Comparison of ENCODE assay signal across 10 cellular contexts in genomic region chr16:69951672-69952031, GRCh38. TPM values are rescaled to one million over a fixed set of nuclear protein-coding genes. Genes with fewer than 3 reads are reported as not detected.
DNase-seq lines count a peak whose midpoint lies in the region; ATAC-seq, FAIRE-seq and TF ChIP-seq lines count a peak whose summit lies in the region.
"Not testable (repeated sequence)": the region's sequence is repeated elsewhere in the genome, so short reads cannot be mapped to it uniquely, and the experiment has no call there.
"Had no signal": no experiment of that assay in that cellular context is flagged by ENCODE, and none has a peak within 500 bp of the region (broad histone marks: within the 10 kb centered on the region; RNA-seq: fewer than 3 reads in every experiment).

No MANE protein-coding gene starts in this region.

- H3K4me1 ChIP-seq in A549; foreskin keratinocyte; mucosa of descending colon (ENCODE audit: low read depth); neural progenitor cell; aorta (ENCODE audit: control insufficient read depth in 1 of 2, insufficient read depth in 2 of 2, low read length in 2 of 2): not testable (repeated sequence)

- not testable (repeated sequence) for H3K27me3 Mint-ChIP-seq in chondrocyte (ENCODE audit: low read depth); neural progenitor cell (ENCODE audit: insufficient read depth, low read depth); stimulated activated memory B cell treated with anti-CD40 and anti-IgM and Interleukin-4, amounts not matched to agents 10 μg/mL and 1 μg/mL and 100 μg/mL, for 72 hours

- H3K27me3 ChIP-seq in foreskin keratinocyte; neural progenitor cell; aorta (ENCODE audit: control insufficient read depth in 1 of 2, insufficient read depth in 2 of 2, low read length in 1 of 2): not testable (repeated sequence)

- not testable (repeated sequence) for H3K27ac Mint-ChIP-seq in chondrocyte (ENCODE audit: unreplicated experiment); neural progenitor cell; stimulated activated memory B cell treated with anti-CD40 and anti-IgM and Interleukin-4, amounts not matched to agents 10 μg/mL and 1 μg/mL and 100 μg/mL, for 72 hours

- FAIRE-seq in A549 (lab: Jason Lieb, UNC), result not testable (repeated sequence)

- H3K4me3 Mint-ChIP-seq in chondrocyte (ENCODE audit: unreplicated experiment); neural progenitor cell; stimulated activated memory B cell treated with anti-CD40 and anti-IgM and Interleukin-4, amounts not matched to agents 10 μg/mL and 1 μg/mL and 100 μg/mL, for 72 hours: not testable (repeated sequence)

- H3K9me3 Mint-ChIP-seq in chondrocyte (ENCODE audit: low read depth); neural progenitor cell; stimulated activated memory B cell treated with anti-CD40 and anti-IgM and Interleukin-4, amounts not matched to agents 10 μg/mL and 1 μg/mL and 100 μg/mL, for 72 hours: not testable (repeated sequence)

- not testable (repeated sequence) for H3K4me3 ChIP-seq in A549; mucosa of descending colon; neural progenitor cell; aorta (ENCODE audit: low read length in 2 of 2)

- H3K9ac ChIP-seq in neural progenitor cell, result not testable (repeated sequence)

- TF ChIP-seq CTCF in A549 (IDR thresholded peaks at IDR 0.05); chondrocyte (IDR thresholded peaks at IDR 0.05); foreskin keratinocyte (conservative IDR thresholded peaks at IDR 0.05); mucosa of descending colon (IDR thresholded peaks at IDR 0.05); neural progenitor cell (IDR thresholded peaks at IDR 0.05): not testable (repeated sequence)

- not testable (repeated sequence) for DNase-seq in A549 (ENCODE audit: low read depth in 1 of 2, low spot score in 1 of 2); foreskin keratinocyte; mucosa of descending colon; neural progenitor cell (ENCODE audit: low spot score); aorta
- DNase-seq in chondrocyte (ENCODE audit: low spot score), result peak; percentile 38

- TF ChIP-seq RAD21 in A549 (conservative IDR thresholded peaks at IDR 0.05 in 1 of 2, IDR thresholded peaks at IDR 0.05 in 1 of 2), result not testable (repeated sequence)

- not testable (repeated sequence) for TF ChIP-seq POLR2A in A549 (IDR thresholded peaks at IDR 0.05; ENCODE audit: low read length)

- not testable (repeated sequence) for H3K27ac ChIP-seq in A549; foreskin keratinocyte; aorta (ENCODE audit: low read depth in 1 of 2, low read length in 2 of 2)
- H3K27ac ChIP-seq in neural progenitor cell, result peak overlapping the region; percentile 65

- WGBS in A549 (ENCODE audit: missing lambda C conversion rate), result no CpG with 5 or more reads among the region's 14 CpGs
- no CpG with 5 or more reads among the region's 14 CpGs for WGBS in aorta, 2 donors

- H3F3A ChIP-seq in neural progenitor cell (ENCODE audit: low read depth), result not testable (repeated sequence)

- H3K36me3 Mint-ChIP-seq in chondrocyte (ENCODE audit: low read depth); neural progenitor cell; stimulated activated memory B cell treated with anti-CD40 and anti-IgM and Interleukin-4, amounts not matched to agents 10 μg/mL and 1 μg/mL and 100 μg/mL, for 72 hours: not testable (repeated sequence)

- not testable (repeated sequence) for TF ChIP-seq EP300 in A549 (IDR thresholded peaks at IDR 0.05)

- ATAC-seq in A549 (peak; percentile 35 to 42; a peak in 5 of 6 replicates), SK-N-SH treated with all-trans-retinoic acid at 6 μM for 48 hours (peak; percentile 7; the same call in 2 of the 3 replicates), foreskin keratinocyte (peak; percentile 7), mucosa of descending colon (peak; percentile 9), aorta (ENCODE audit: low FRiP score) (peak; percentile 20)
- ATAC-seq in stimulated activated memory B cell treated with anti-CD40 and anti-IgM and Interleukin-4, amounts not matched to agents 10 μg/mL and 1 μg/mL and 100 μg/mL, for 72 hours, result peak; percentile 35

- not testable (repeated sequence) for H4K20me1 ChIP-seq in neural progenitor cell (ENCODE audit: low read depth)

- not testable (repeated sequence) for H3K9me3 ChIP-seq in A549; mucosa of descending colon; neural progenitor cell (ENCODE audit: low read depth); aorta (ENCODE audit: control insufficient read depth, low read length)

- POLR2A ChIA-PET in A549 (lab: Yijun Ruan, JAX), result not testable (repeated sequence)

- H3K4me1 Mint-ChIP-seq in chondrocyte (ENCODE audit: low read depth); neural progenitor cell; stimulated activated memory B cell treated with anti-CD40 and anti-IgM and Interleukin-4, amounts not matched to agents 10 μg/mL and 1 μg/mL and 100 μg/mL, for 72 hours: not testable (repeated sequence)

- intact Hi-C loops in mucosa of descending colon (cut with DNase I, micrococcal nuclease); aorta (cut with DNase I): not testable (repeated sequence)

- not testable (repeated sequence) for H3K4me2 ChIP-seq in A549, neural progenitor cell

- not testable (repeated sequence) for H2AFZ ChIP-seq in neural progenitor cell (replicated peaks)

- not testable (repeated sequence) for H3K79me2 ChIP-seq in neural progenitor cell (ENCODE audit: low read depth)

- not testable (repeated sequence) for H3K36me3 ChIP-seq in mucosa of descending colon (ENCODE audit: low read depth); neural progenitor cell; aorta (ENCODE audit: control insufficient read depth in 1 of 2, insufficient read depth in 2 of 2, low read length in 1 of 2)

- CTCF ChIA-PET in A549 (lab: Yijun Ruan, JAX), result not testable (repeated sequence)

RNA-seq across cellular contexts. Expression of gene CLEC18A, which starts 0.5 kb away (rescaled TPM):
- not detected in 2 replicates for polyA plus RNA-seq in A549 (2011; rRNA removed)
- 0.08 and 0.12 TPM in 2 replicates for polyA plus RNA-seq in A549 (2012; cell fraction: cytosol; rRNA removed)
- polyA plus RNA-seq in A549 (2012; cell fraction: nucleus; rRNA removed), result 0.90 and 1.2 TPM in 2 replicates
- polyA plus RNA-seq in A549 (2017; fragmentation: RNase III; extraction: RNeasy Plus Mini Kit Qiagen cat#74134 plus additional on column Dnase treatment), result 0.23 to 0.33 TPM (median 0.25 TPM) in 3 replicates
- 0.49 and 0.87 TPM in 2 replicates for polyA minus RNA-seq in A549 (2011; rRNA and poly(A)+ RNA removed)
- 3.5 to 4.5 TPM (median 4.3 TPM) in 3 replicates for total RNA-seq in chondrocyte
- 0.10 and 0.11 TPM in 2 replicates for total RNA-seq in foreskin keratinocyte
- polyA plus RNA-seq in foreskin keratinocyte, result 0.04 and 0.06 TPM in 2 replicates
- total RNA-seq in mucosa of descending colon, result 1 to 10 TPM in 2 of 3 donors, under 1 TPM in 1; 0.43 to 2.9 (median 1.6) TPM
- total RNA-seq in neural progenitor cell (ENCODE audit: low replicate concordance), result 5.9 and 14.5 TPM in 2 replicates
- total RNA-seq in aorta, result 1 to 10 TPM; 1.9 to 3.0 TPM
- 10 to 100 TPM in 1 of 2 donors, 1 to 10 TPM in 1; 2.6 to 41.6 TPM for polyA plus RNA-seq in aorta
- polyA plus RNA-seq: CD14-positive monocyte; CD8-positive, alpha-beta memory T cell had no signal
